24 cellular contexts compared by ENCODE assay signal in the genomic region with DNA sequence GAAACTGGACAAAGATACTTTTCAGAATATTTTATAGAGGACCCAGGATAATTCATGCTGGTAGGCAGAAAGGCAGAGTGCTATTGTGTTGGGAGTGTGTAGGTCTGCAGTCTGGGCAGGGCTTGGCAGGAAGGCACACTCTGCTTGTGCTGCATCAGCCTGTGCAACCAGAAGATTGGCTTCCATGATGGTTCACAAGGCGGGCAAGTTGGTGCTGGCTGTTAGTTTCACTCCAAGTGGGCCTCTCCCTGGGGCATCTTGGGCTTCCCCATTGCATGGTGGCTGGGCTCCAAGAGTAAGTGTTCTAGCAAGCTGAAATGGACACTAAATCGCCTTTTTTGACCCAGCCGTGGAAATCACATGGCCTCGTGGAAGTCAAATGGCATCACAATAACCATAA. TPM values are rescaled to one million over a fixed set of nuclear protein-coding genes. Genes with fewer than 3 reads are reported as not detected.
DNase-seq lines count a peak whose midpoint lies in the region; ATAC-seq, FAIRE-seq and TF ChIP-seq lines count a peak whose summit lies in the region.
"Had no signal": no experiment of that assay in that cellular context is flagged by ENCODE, and none has a peak within 500 bp of the region (broad histone marks: within the 10 kb centered on the region; RNA-seq: fewer than 3 reads in every experiment).

No MANE protein-coding gene starts in this region.

- peaks cover 32% of the 10 kb centered on the region for H3K79me2 ChIP-seq in PC-9 (ENCODE audit: low read depth)
- H3K79me2 ChIP-seq in keratinocyte (ENCODE audit: control insufficient read depth, insufficient read depth, low read length): peaks cover 32% of the 10 kb centered on the region

- H3K9me3 ChIP-seq in PC-9 (ENCODE audit: insufficient read depth, low read depth) (no peaks in the 10 kb centered on the region), keratinocyte (ENCODE audit: control insufficient read depth, low read depth, low read length) (no peaks in the 10 kb centered on the region)
- H3K9me3 ChIP-seq: ascending aorta, right atrium auricular region, upper lobe of left lung had no signal

- H4K20me1 ChIP-seq in PC-9 (ENCODE audit: insufficient read depth) (peaks cover 24% of the 10 kb centered on the region), keratinocyte (ENCODE audit: control insufficient read depth, extremely low read depth, insufficient read depth, low read length) (peaks cover 19% of the 10 kb centered on the region)

- FAIRE-seq in keratinocyte (lab: Jason Lieb, UNC): no peak
- FAIRE-seq: H54 had no signal

- intact Hi-C loops in natural killer cell (cut with micrococcal nuclease): loop anchor here (5.0 kb wide), 2 partner anchors 66 to 516 kb away; partner anchors contain the start of genes EEA1 and NUDT4
- intact Hi-C loops in PC-9 (cut with micrococcal nuclease; ENCODE audit: unreplicated experiment): no loop called here

- TF ChIP-seq CTCF in natural killer cell (IDR thresholded peaks at IDR 0.05): no peak
- no peak for TF ChIP-seq CTCF in PC-9 (conservative IDR thresholded peaks at IDR 0.05)
- TF ChIP-seq CTCF in keratinocyte (optimal IDR thresholded peaks at IDR 0.05 in 1 of 3, IDR thresholded peaks at IDR 0.05 in 1 of 3, conservative IDR thresholded peaks at IDR 0.05 in 1 of 3; ENCODE audit: extremely low read depth in 1 of 3, insufficient read depth in 2 of 3, low read length in 3 of 3): no peak

- dilution Hi-C loops in keratinocyte (cut with MboI; ENCODE audit: extremely low pct_ligation_motif_present, low sequenced_read_pairs): no loop called here

- H3K4me3 Mint-ChIP-seq in natural killer cell: peak overlapping the region; percentile 6
- H3K4me3 Mint-ChIP-seq in natural killer cell treated with Interleukin-12 subunit alpha and Interleukin-12 subunit beta and Interleukin-15 and Interleukin-18, amount 100 ng/mL, for 72 hours: no peak overlapping the region

- no peak overlapping the region for H3K9ac ChIP-seq in keratinocyte (ENCODE audit: control insufficient read depth, extremely low read depth, insufficient read depth, low read length)

- H3K36me3 ChIP-seq in PC-9 (ENCODE audit: low read depth): no peaks in the 10 kb centered on the region
- H3K36me3 ChIP-seq in keratinocyte (ENCODE audit: control insufficient read depth in 2 of 2, extremely low read depth in 1 of 2, insufficient read depth in 2 of 2, low read length in 2 of 2): no peaks in the 10 kb centered on the region
- H3K36me3 ChIP-seq: ascending aorta, right atrium auricular region, upper lobe of left lung had no signal

- H3K9me3 Mint-ChIP-seq in natural killer cell: no peaks in the 10 kb centered on the region
- H3K9me3 Mint-ChIP-seq in natural killer cell treated with Interleukin-12 subunit alpha and Interleukin-12 subunit beta and Interleukin-15 and Interleukin-18, amount 100 ng/mL, for 72 hours: no peaks in the 10 kb centered on the region
- H3K9me3 Mint-ChIP-seq: stimulated activated naive CD8-positive, alpha-beta T cell treated with anti-CD3 and anti-CD28 coated beads, Interleukin-15, amount 100 ng/mL, for 72 hours; T-helper 2 cell treated with Interferon-gamma antibody and Interleukin-4, amounts not matched to agents 5 μg/mL and 100 μg/mL, for 36 hours had no signal

- CTCF ChIA-PET in PC-9 (lab: Charles Lee): no interaction called here

- H3K4me3 ChIP-seq in PC-9 (no peak overlapping the region), keratinocyte (ENCODE audit: control insufficient read depth in 2 of 3, extremely low read depth in 1 of 3, insufficient read depth in 2 of 3, low read depth in 1 of 3, low read length in 3 of 3) (no peak overlapping the region)
- H3K4me3 ChIP-seq: right atrium auricular region, upper lobe of left lung had no signal

- H3K4me2 ChIP-seq in PC-9 (peak overlapping the region; percentile 92; the same call in 1 of the 2 replicates), keratinocyte (ENCODE audit: control insufficient read depth, extremely low read depth, insufficient read depth, low read depth, low read length) (peak overlapping the region; percentile 15)

- H3K4me1 ChIP-seq in PC-9 (replicated peaks; ENCODE audit: insufficient read depth) (peaks cover 30% of the 10 kb centered on the region), keratinocyte (ENCODE audit: control insufficient read depth, extremely low read depth, insufficient read depth, low read length) (peaks cover 35% of the 10 kb centered on the region)

- H3K27ac ChIP-seq in PC-9 (no peak overlapping the region), keratinocyte (ENCODE audit: control insufficient read depth, insufficient read depth, low read length) (no peak overlapping the region)

- H2AFZ ChIP-seq in PC-9: no peak overlapping the region
- no peak overlapping the region for H2AFZ ChIP-seq in keratinocyte (ENCODE audit: control insufficient read depth, low read length)

- peaks cover 19% of the 10 kb centered on the region; the same call in 1 of the 2 replicates for H3F3A ChIP-seq in PC-9 (ENCODE audit: insufficient read depth, low read depth)

- H3K27me3 ChIP-seq in PC-9 (ENCODE audit: insufficient read depth, low read depth) (no peaks in the 10 kb centered on the region), keratinocyte (ENCODE audit: control insufficient read depth, extremely low read depth, insufficient read depth, low read length) (no peaks in the 10 kb centered on the region)
- H3K27me3 ChIP-seq: ascending aorta, foreskin keratinocyte, right atrium auricular region, upper lobe of left lung had no signal

- POLR2A ChIA-PET in PC-9 (lab: Charles Lee; ENCODE audit: unreplicated experiment): no interaction called here

- H3K4me1 Mint-ChIP-seq in natural killer cell: peaks cover 31% of the 10 kb centered on the region in 2 donors
- peaks cover 26 to 36% of the 10 kb centered on the region in 2 donors for H3K4me1 Mint-ChIP-seq in natural killer cell treated with Interleukin-12 subunit alpha and Interleukin-12 subunit beta and Interleukin-15 and Interleukin-18, amount 100 ng/mL, for 72 hours (ENCODE audit: low read depth in 2 of 2)

- no peaks in the 10 kb centered on the region for H3K36me3 Mint-ChIP-seq in natural killer cell
- peaks cover 6% of the 10 kb centered on the region for H3K36me3 Mint-ChIP-seq in natural killer cell treated with Interleukin-12 subunit alpha and Interleukin-12 subunit beta and Interleukin-15 and Interleukin-18, amount 100 ng/mL, for 72 hours

- H3K27ac Mint-ChIP-seq in natural killer cell: peak overlapping the region; percentile 96 to 98
- H3K27ac Mint-ChIP-seq in natural killer cell treated with Interleukin-12 subunit alpha and Interleukin-12 subunit beta and Interleukin-15 and Interleukin-18, amount 100 ng/mL, for 72 hours: no peak overlapping the region

- no peak for ATAC-seq in natural killer cell
- no peak for ATAC-seq in natural killer cell treated with Interleukin-12 subunit alpha and Interleukin-12 subunit beta and Interleukin-15 and Interleukin-18, amount 100 ng/mL, for 72 hours
- ATAC-seq in HG03565 (IDR thresholded peaks at IDR 0.05; ENCODE audit: unreplicated experiment): no peak
- ATAC-seq in HG03097 (IDR thresholded peaks at IDR 0.05; ENCODE audit: low FRiP score, unreplicated experiment): no peak
- ATAC-seq: foreskin keratinocyte; left colon; stimulated activated naive CD8-positive, alpha-beta T cell treated with anti-CD3 and anti-CD28 coated beads, Interleukin-15, amount 100 ng/mL, for 72 hours had no signal

- DNase-seq in natural killer cell: no peak
- no peak for DNase-seq in natural killer cell treated with Interleukin-12 subunit alpha and Interleukin-12 subunit beta and Interleukin-15 and Interleukin-18, amount 100 ng/mL, for 72 hours (ENCODE audit: low spot score)
- DNase-seq in PC-9: no peak
- no peak for DNase-seq in keratinocyte (ENCODE audit: low read depth, low spot score)
- DNase-seq in activated CD4-positive, CD25-positive, alpha-beta regulatory T cell (lab: John Stamatoyannopoulos, UW): no peak
- no peak for DNase-seq in cortex of kidney (lab: John Stamatoyannopoulos, UW)
- DNase-seq: activated CD4-positive, alpha-beta T cell treated with anti-CD3 and anti-CD28 coated beads for 1 hour; activated effector memory CD4-positive, alpha-beta T cell treated with anti-CD3 and anti-CD28 coated beads, Interleukin-2, amount 50 U/mL, for 16 hours; COR-L47; EL; left colon; NCI-H1105 treated with DMSO at 0.1 percent for 48 hours; NCI-H526; occipital lobe; SHP77 treated with DMSO at 0.1 percent for 48 hours; stimulated activated naive CD8-positive, alpha-beta T cell treated with anti-CD3 and anti-CD28 coated beads, Interleukin-15, amount 100 ng/mL, for 72 hours; upper lobe of left lung had no signal

- no TSS peak for BruUV-seq in PC-9 (replicated peaks; lab: Mats Ljungman, UMichigan)

- peaks cover 2% of the 10 kb centered on the region for H3K9me1 ChIP-seq in keratinocyte (ENCODE audit: control insufficient read depth, extremely low read depth, insufficient read depth, low read length)

- H3K27me3 Mint-ChIP-seq in natural killer cell (ENCODE audit: low read depth in 2 of 2): no peaks in the 10 kb centered on the region
- H3K27me3 Mint-ChIP-seq in natural killer cell treated with Interleukin-12 subunit alpha and Interleukin-12 subunit beta and Interleukin-15 and Interleukin-18, amount 100 ng/mL, for 72 hours: peaks cover 0 to 2% of the 10 kb centered on the region in 2 donors
- H3K27me3 Mint-ChIP-seq: stimulated activated naive CD8-positive, alpha-beta T cell treated with anti-CD3 and anti-CD28 coated beads, Interleukin-15, amount 100 ng/mL, for 72 hours had no signal

- no peaks in the 10 kb centered on the region for H3K9me2 ChIP-seq in PC-9 (ENCODE audit: insufficient read depth)

RNA-seq across cellular contexts. Expression of gene UBE2N, which starts 1.8 kb away (rescaled TPM):
- total RNA-seq in natural killer cell (10 to 100 TPM; 72.3 to 79.7 (median 72.9) TPM), PC-9 (2021) (68.5 and 82.1 TPM in 2 replicates)
- total RNA-seq in natural killer cell treated with Interleukin-12 subunit alpha and Interleukin-12 subunit beta and Interleukin-15 and Interleukin-18, amount 100 ng/mL, for 72 hours: 100 to 1,000 TPM; 184 to 213 TPM
- 171 to 218 TPM (median 172 TPM) in 3 replicates for polyA plus RNA-seq in keratinocyte
- 87.0 TPM for polyA plus RNA-seq in keratinocyte (2011; ENCODE audit: low read depth)
- 131 and 214 TPM in 2 replicates for polyA plus RNA-seq in keratinocyte (2011; cell fraction: cytosol; rRNA removed)
- 78.8 and 85.8 TPM in 2 replicates for polyA plus RNA-seq in keratinocyte (2011; cell fraction: nucleus; rRNA removed)
- polyA plus RNA-seq in keratinocyte (2012; ENCODE audit: low replicate concordance): 136 and 169 TPM in 2 replicates
- polyA minus RNA-seq in keratinocyte: 36.5 to 147 TPM (median 110 TPM) in 3 replicates
- 118 TPM for polyA minus RNA-seq in keratinocyte (2011; cell fraction: cytosol; rRNA and poly(A)+ RNA removed)
- polyA minus RNA-seq in keratinocyte (2011; cell fraction: nucleus; rRNA and poly(A)+ RNA removed): 18.9 and 53.1 TPM in 2 replicates

RNA-seq across cellular contexts. Expression of gene MRPL42, which starts 23.7 kb away (rescaled TPM):
- total RNA-seq in natural killer cell (10 to 100 TPM; 36.4 to 42.7 (median 37.1) TPM), PC-9 (2021) (52.8 and 61.0 TPM in 2 replicates)
- 10 to 100 TPM; 42.8 to 53.2 TPM for total RNA-seq in natural killer cell treated with Interleukin-12 subunit alpha and Interleukin-12 subunit beta and Interleukin-15 and Interleukin-18, amount 100 ng/mL, for 72 hours
- 55.3 to 110 TPM (median 72.1 TPM) in 3 replicates for polyA plus RNA-seq in keratinocyte
- 47.4 TPM for polyA plus RNA-seq in keratinocyte (2011; ENCODE audit: low read depth)
- 67.5 and 153 TPM in 2 replicates for polyA plus RNA-seq in keratinocyte (2011; cell fraction: cytosol; rRNA removed)
- 49.5 and 60.5 TPM in 2 replicates for polyA plus RNA-seq in keratinocyte (2011; cell fraction: nucleus; rRNA removed)
- polyA plus RNA-seq in keratinocyte (2012; ENCODE audit: low replicate concordance): 42.9 and 61.9 TPM in 2 replicates
- 5.5 to 94.2 TPM (median 38.6 TPM) in 3 replicates for polyA minus RNA-seq in keratinocyte
- polyA minus RNA-seq in keratinocyte (2011; cell fraction: cytosol; rRNA and poly(A)+ RNA removed): 21.7 TPM
- 13.0 and 28.1 TPM in 2 replicates for polyA minus RNA-seq in keratinocyte (2011; cell fraction: nucleus; rRNA and poly(A)+ RNA removed)

Comparison
In these comparisons a context has a peak if more than half of its experiments do, and no peak if none do; other contexts are left out.
1. H3K27ac Mint-ChIP-seq: peak in natural killer cell (2 of 2); none in natural killer cell treated with Interleukin-12 subunit alpha and Interleukin-12 subunit beta and Interleukin-15 and Interleukin-18, amount 100 ng/mL, for 72 hours (0 of 2).